2 cellular contexts compared by ENCODE assay signal in the genomic region with DNA sequence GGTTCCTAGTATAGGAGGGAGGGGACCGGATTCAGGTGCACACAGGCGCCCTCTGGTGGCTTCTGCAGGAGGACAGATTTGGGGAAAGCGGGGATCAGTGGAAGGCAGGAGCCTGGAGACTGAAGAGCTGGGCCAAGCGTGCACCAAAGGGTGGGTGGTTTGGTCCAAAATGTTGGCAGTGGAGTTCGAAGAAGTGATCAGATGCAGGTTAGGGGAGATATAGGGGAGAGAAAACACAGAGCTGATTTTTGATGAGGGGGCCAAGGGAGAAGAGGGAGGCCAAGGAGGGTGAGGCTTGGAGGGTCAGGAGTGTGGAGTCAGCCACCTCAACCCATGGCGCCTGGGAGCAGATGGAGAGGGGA.
A peak's percentile ranks its signal among the peaks of the same experiment; 100 is the strongest.
TF ChIP-seq lines count a peak whose summit lies in the region.

No MANE protein-coding gene starts in this region.

TF ChIP-seq in A549, 52 proteins besides CTCF, POLR2A, EP300 and RAD21:
- TF ChIP-seq NR3C1 (IDR thresholded peaks at IDR 0.05) (no peak), HEYL (CRISPR knock-in tag; IDR thresholded peaks at IDR 0.05) (no peak), TP53 (CRISPR knock-in tag; IDR thresholded peaks at IDR 0.05) (no peak), EHMT2 (IDR thresholded peaks at IDR 0.05; ENCODE audit: low read depth) (no peak), ZSCAN20 (CRISPR knock-in tag; IDR thresholded peaks at IDR 0.05) (no peak), NPAS2 (CRISPR knock-in tag; IDR thresholded peaks at IDR 0.05; ENCODE audit: borderline replicate concordance) (no peak), SMC3 (IDR thresholded peaks at IDR 0.05) (peak; percentile 62)
- TF ChIP-seq, protein P1, sequence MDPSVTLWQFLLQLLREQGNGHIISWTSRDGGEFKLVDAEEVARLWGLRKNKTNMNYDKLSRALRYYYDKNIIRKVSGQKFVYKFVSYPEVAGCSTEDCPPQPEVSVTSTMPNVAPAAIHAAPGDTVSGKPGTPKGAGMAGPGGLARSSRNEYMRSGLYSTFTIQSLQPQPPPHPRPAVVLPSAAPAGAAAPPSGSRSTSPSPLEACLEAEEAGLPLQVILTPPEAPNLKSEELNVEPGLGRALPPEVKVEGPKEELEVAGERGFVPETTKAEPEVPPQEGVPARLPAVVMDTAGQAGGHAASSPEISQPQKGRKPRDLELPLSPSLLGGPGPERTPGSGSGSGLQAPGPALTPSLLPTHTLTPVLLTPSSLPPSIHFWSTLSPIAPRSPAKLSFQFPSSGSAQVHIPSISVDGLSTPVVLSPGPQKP (IDR thresholded peaks at IDR 0.05; ENCODE audit: low read depth, low read length) = no peak

TF ChIP-seq in GM12878, 131 proteins besides CTCF, POLR2A, EP300 and RAD21:
- 0 out of 2 replicates have a peak, but pooled peaks have one; percentile 11 for TF ChIP-seq ATF7 (IDR thresholded peaks at IDR 0.05; ENCODE audit: low read depth)
- TF ChIP-seq IKZF2 (IDR thresholded peaks at IDR 0.05) = peak in 1 of 2 experiments; percentile 66; a peak in 3 of 4 replicates
- TF ChIP-seq RB1 (IDR thresholded peaks at IDR 0.05; ENCODE audit: borderline replicate concordance) = peak; percentile 43; the same call in 1 of the 2 replicates
- TF ChIP-seq HDGF (IDR thresholded peaks at IDR 0.05) = peak; percentile 77
- TF ChIP-seq, protein P2, sequence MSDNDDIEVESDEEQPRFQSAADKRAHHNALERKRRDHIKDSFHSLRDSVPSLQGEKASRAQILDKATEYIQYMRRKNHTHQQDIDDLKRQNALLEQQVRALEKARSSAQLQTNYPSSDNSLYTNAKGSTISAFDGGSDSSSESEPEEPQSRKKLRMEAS (IDR thresholded peaks at IDR 0.05; ENCODE audit: low read depth, low read length) = no peak
- TF ChIP-seq NFIC (IDR thresholded peaks at IDR 0.05; ENCODE audit: low read depth, low read length) = no peak
- TF ChIP-seq SMC3 (IDR thresholded peaks at IDR 0.05; ENCODE audit: borderline replicate concordance, low read length) = peak; percentile 80
- no peak for TF ChIP-seq JUND (IDR thresholded peaks at IDR 0.05; ENCODE audit: low read depth, low read length)
- peak; percentile 69; the same call in 1 of the 2 replicates for TF ChIP-seq YY1 (IDR thresholded peaks at IDR 0.05; ENCODE audit: low read depth, low read length)
- no peak for TF ChIP-seq BCL11A (IDR thresholded peaks at IDR 0.05; ENCODE audit: low read depth, low read length)
- TF ChIP-seq GATAD2B (conservative IDR thresholded peaks at IDR 0.05; ENCODE audit: low read depth) = no peak
- peak; percentile 36; the same call in 1 of the 2 replicates for TF ChIP-seq NBN (IDR thresholded peaks at IDR 0.05)
- peak; percentile 49 for TF ChIP-seq EED (IDR thresholded peaks at IDR 0.05; ENCODE audit: low read depth)
- TF ChIP-seq SRF (IDR thresholded peaks at IDR 0.05; ENCODE audit: low read depth in 2 of 2, low read length in 2 of 2) = 0 out of 4 replicates have a peak, but pooled peaks of 1 of the 2 experiments have one; percentile 2
- TF ChIP-seq, protein P3, sequence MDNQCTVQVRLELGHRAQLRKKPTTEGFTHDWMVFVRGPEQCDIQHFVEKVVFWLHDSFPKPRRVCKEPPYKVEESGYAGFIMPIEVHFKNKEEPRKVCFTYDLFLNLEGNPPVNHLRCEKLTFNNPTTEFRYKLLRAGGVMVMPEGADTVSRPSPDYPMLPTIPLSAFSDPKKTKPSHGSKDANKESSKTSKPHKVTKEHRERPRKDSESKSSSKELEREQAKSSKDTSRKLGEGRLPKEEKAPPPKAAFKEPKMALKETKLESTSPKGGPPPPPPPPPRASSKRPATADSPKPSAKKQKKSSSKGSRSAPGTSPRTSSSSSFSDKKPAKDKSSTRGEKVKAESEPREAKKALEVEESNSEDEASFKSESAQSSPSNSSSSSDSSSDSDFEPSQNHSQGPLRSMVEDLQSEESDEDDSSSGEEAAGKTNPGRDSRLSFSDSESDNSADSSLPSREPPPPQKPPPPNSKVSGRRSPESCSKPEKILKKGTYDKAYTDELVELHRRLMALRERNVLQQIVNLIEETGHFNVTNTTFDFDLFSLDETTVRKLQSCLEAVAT (IDR thresholded peaks at IDR 0.05) = peak; percentile 8; the same call in 1 of the 2 replicates
- TF ChIP-seq, protein P4, sequence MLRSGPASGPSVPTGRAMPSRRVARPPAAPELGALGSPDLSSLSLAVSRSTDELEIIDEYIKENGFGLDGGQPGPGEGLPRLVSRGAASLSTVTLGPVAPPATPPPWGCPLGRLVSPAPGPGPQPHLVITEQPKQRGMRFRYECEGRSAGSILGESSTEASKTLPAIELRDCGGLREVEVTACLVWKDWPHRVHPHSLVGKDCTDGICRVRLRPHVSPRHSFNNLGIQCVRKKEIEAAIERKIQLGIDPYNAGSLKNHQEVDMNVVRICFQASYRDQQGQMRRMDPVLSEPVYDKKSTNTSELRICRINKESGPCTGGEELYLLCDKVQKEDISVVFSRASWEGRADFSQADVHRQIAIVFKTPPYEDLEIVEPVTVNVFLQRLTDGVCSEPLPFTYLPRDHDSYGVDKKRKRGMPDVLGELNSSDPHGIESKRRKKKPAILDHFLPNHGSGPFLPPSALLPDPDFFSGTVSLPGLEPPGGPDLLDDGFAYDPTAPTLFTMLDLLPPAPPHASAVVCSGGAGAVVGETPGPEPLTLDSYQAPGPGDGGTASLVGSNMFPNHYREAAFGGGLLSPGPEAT (IDR thresholded peaks at IDR 0.05; ENCODE audit: low read depth) = 0 out of 2 replicates have a peak, but pooled peaks have one; percentile 54
- TF ChIP-seq, protein P5, sequence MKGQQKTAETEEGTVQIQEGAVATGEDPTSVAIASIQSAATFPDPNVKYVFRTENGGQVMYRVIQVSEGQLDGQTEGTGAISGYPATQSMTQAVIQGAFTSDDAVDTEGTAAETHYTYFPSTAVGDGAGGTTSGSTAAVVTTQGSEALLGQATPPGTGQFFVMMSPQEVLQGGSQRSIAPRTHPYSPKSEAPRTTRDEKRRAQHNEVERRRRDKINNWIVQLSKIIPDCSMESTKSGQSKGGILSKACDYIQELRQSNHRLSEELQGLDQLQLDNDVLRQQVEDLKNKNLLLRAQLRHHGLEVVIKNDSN (IDR thresholded peaks at IDR 0.05; ENCODE audit: borderline replicate concordance, extremely low read length, insufficient read depth, low read depth, low read length) = no peak
- TF ChIP-seq RCOR1 (conservative IDR thresholded peaks at IDR 0.05; ENCODE audit: low read depth, low read length) = no peak
